ENCODE assay signal across 24 cellular contexts in the genomic region with DNA sequence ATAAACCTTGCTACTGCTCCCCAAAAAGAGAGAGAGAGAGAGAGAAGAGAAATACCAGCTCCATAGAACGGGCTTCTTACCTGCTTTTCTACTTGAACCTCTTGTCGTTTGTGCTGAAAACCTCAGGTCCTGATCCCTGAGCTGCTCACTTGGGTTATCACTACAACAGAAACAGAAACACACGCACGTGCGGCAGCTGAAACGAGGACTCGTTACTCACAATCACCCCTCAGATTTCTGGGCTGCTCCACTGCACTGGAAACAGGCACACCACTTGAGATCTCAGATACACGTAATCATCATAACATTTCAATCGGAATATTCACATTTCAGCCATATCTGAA. TPM values are rescaled to one million over a fixed set of nuclear protein-coding genes. Genes with fewer than 3 reads are reported as not detected.
A peak's percentile ranks its signal among the peaks of the same experiment; 100 is the strongest.
DNase-seq lines count a peak whose midpoint lies in the region; ATAC-seq, FAIRE-seq and TF ChIP-seq lines count a peak whose summit lies in the region.
"Had no signal": no experiment of that assay in that cellular context is flagged by ENCODE, and none has a peak within 500 bp of the region (broad histone marks: within the 10 kb centered on the region; RNA-seq: fewer than 3 reads in every experiment).

No MANE protein-coding gene starts in this region.

- no peak overlapping the region for H3K27ac ChIP-seq in HUES6 (ENCODE audit: low read depth, low read length)
- peak overlapping the region in 4 of 5 donors; percentile 7 to 76 (median 55) for H3K27ac ChIP-seq in adrenal gland
- H3K27ac ChIP-seq in kidney (ENCODE audit: low read depth in 2 of 2, low read length in 2 of 2): no peak overlapping the region
- peak overlapping the region; percentile 36 for H3K27ac ChIP-seq in temporal lobe (ENCODE audit: low read depth, low read length)
- H3K27ac ChIP-seq: lower lobe of right lung, ovary had no signal

- ATAC-seq in GM18858 (IDR thresholded peaks at IDR 0.05; ENCODE audit: unreplicated experiment): no peak
- ATAC-seq: activated naive CD4-positive, alpha-beta T cell treated with anti-CD3 and anti-CD28 coated beads, Interleukin-2, amount 50 U/mL, for 72 hours; activated T-helper 17 cell treated with anti-CD3 and anti-CD28 coated beads, Interleukin-2, amount 50 U/mL, for 72 hours; lower lobe of right lung had no signal

- TF ChIP-seq POLR2A in adrenal gland (IDR thresholded peaks at IDR 0.05): no peak

- H3K9me3 ChIP-seq in HUES6 (ENCODE audit: control insufficient read depth, insufficient read depth, low read depth, low read length) (no peaks in the 10 kb centered on the region), adrenal gland (replicated peaks in 1 of 3) (no peaks in the 10 kb centered on the region), kidney (ENCODE audit: control insufficient read depth in 1 of 2, low read length in 2 of 2) (no peaks in the 10 kb centered on the region)
- H3K9me3 ChIP-seq: lower lobe of right lung, mucosa of descending colon, ovary had no signal

- H3K4me3 ChIP-seq in HUES6 (ENCODE audit: low read depth, low read length) (no peak overlapping the region), adrenal gland (no peak overlapping the region), kidney (ENCODE audit: low read length in 2 of 2) (no peak overlapping the region)
- H3K4me3 ChIP-seq: lower lobe of right lung, mucosa of descending colon, ovary had no signal

- H3K9ac ChIP-seq in HUES6 (ENCODE audit: low read length) (peak overlapping the region; percentile 5), kidney (ENCODE audit: low read length in 2 of 2) (no peak overlapping the region)

- no peaks in the 10 kb centered on the region for H3K36me3 ChIP-seq in HUES6 (ENCODE audit: control insufficient read depth, insufficient read depth, low read length)
- no peaks in the 10 kb centered on the region for H3K36me3 ChIP-seq in adrenal gland (replicated peaks in 1 of 2)
- no peaks in the 10 kb centered on the region for H3K36me3 ChIP-seq in kidney (ENCODE audit: control insufficient read depth in 1 of 2, insufficient read depth in 2 of 2, low read length in 2 of 2)
- H3K36me3 ChIP-seq: lower lobe of right lung, ovary had no signal

- FAIRE-seq in kidney (lab: Jason Lieb, UNC): no peak
- FAIRE-seq: GM18507 had no signal

- H3K4me1 ChIP-seq in HUES6 (ENCODE audit: control insufficient read depth, insufficient read depth, low read length) (peaks cover 9% of the 10 kb centered on the region; the same call in 1 of the 2 replicates), adrenal gland (replicated peaks in 1 of 2) (peaks cover 7 to 11% of the 10 kb centered on the region in 2 donors), kidney (ENCODE audit: control insufficient read depth in 1 of 2, insufficient read depth in 1 of 2, low read depth in 1 of 2, low read length in 2 of 2) (no peaks in the 10 kb centered on the region)

- H3K27me3 ChIP-seq in HUES6 (ENCODE audit: control insufficient read depth, insufficient read depth, low read length) (peaks cover 3% of the 10 kb centered on the region; the same call in 1 of the 2 replicates), adrenal gland (no peaks in the 10 kb centered on the region)
- H3K27me3 ChIP-seq: ovary had no signal

- WGBS in adrenal gland, 4 donors: 52 to 66% (median 59%) methylated on average over 9 of the region's 9 CpGs

- peak in 1 of 6 experiments; percentile 10 for TF ChIP-seq CTCF in adrenal gland (IDR thresholded peaks at IDR 0.05)
- no peak for TF ChIP-seq CTCF in kidney (IDR thresholded peaks at IDR 0.05; ENCODE audit: borderline replicate concordance, extremely low read depth, insufficient read depth)

- intact Hi-C loops in adrenal gland (cut with DNase I) (loop anchor here in 1 of 2 donors (5.0 kb wide), 1 partner anchor 45 kb away; no protein-coding TSS in a partner anchor), kidney (cut with DNase I) (no loop called here)

- DNase-seq in adrenal gland (no peak), kidney (peak; percentile 24), retina (no peak), DMS153 (lab: John Stamatoyannopoulos, UW) (no peak)
- DNase-seq: activated CD4-positive, alpha-beta memory T cell treated with anti-CD3 and anti-CD28 coated beads, Interleukin-2, amount 10 ng/mL, durations not matched to agents 7 days and 5 days; activated CD4-positive, CD25-positive, alpha-beta regulatory T cell treated with anti-CD3 and anti-CD28 coated beads, Interleukin-2, amount 50 U/mL, for 72 hours; activated CD8-positive, alpha-beta memory T cell treated with anti-CD3 and anti-CD28 coated beads, Interleukin-2, amount 50 U/mL, for 48 hours; cerebellar nuclear complex; NCI-H1105; NCI-H1930; NCI-H345; stimulated activated CD4-positive, alpha-beta T cell treated with anti-CD3 and anti-CD28 coated beads, Interleukin-12 subunit alpha, Interleukin-12 subunit beta, amount 100 ng/mL, for 4 hours; stimulated activated CD4-positive, alpha-beta T cell treated with anti-CD3 and anti-CD28 coated beads, Interleukin-4, amount 100 ng/mL, for 1 hour; trophoblast cell had no signal

RNA-seq across cellular contexts. Expression of gene GPC1, which starts 48.2 kb away (rescaled TPM):
- 100 to 1,000 TPM in 7 of 8 donors, 10 to 100 TPM in 1; 75.1 to 202 (median 143) TPM for total RNA-seq in adrenal gland
- polyA plus RNA-seq in adrenal gland: 10 to 100 TPM; 13.4 to 97.6 (median 70.9) TPM
- 124 TPM for total RNA-seq in kidney
- polyA plus RNA-seq in kidney (ENCODE audit: insufficient read depth, low read depth, low replicate concordance): 18.4 TPM
- 37.4 TPM for total RNA-seq in temporal lobe
- polyA plus RNA-seq: CD14-positive monocyte had no signal

Comparison
In these comparisons a context has a peak if more than half of its experiments do, and no peak if none do; other contexts are left out.
1. H3K27ac ChIP-seq: peak in adrenal gland (4 of 5) and temporal lobe (single experiment); none in HUES6 (single experiment) and kidney (0 of 2).